8 cellular contexts compared by ENCODE assay signal in genomic region chr22:39518996-39519680, GRCh38. TPM values are rescaled to one million over a fixed set of nuclear protein-coding genes. Genes with fewer than 3 reads are reported as not detected.
DNase-seq lines count a peak whose midpoint lies in the region; ATAC-seq and TF ChIP-seq lines count a peak whose summit lies in the region.

No MANE protein-coding gene starts in this region.

- H3K4me1 ChIP-seq in testis, result peaks cover 36% of the 10 kb centered on the region

- no peak for TF ChIP-seq CTCF in NB4 (IDR thresholded peaks at IDR 0.05; ENCODE audit: low read depth, low read length)
- no peak for TF ChIP-seq CTCF in kidney epithelial cell (IDR thresholded peaks at IDR 0.05; ENCODE audit: insufficient read depth, low read length, poor library complexity, severe bottlenecking)
- no peak for TF ChIP-seq CTCF in testis (IDR thresholded peaks at IDR 0.05)

- no peak for TF ChIP-seq POLR2A in NB4 (IDR thresholded peaks at IDR 0.05; ENCODE audit: extremely low read depth, insufficient read length)
- TF ChIP-seq POLR2A in testis (IDR thresholded peaks at IDR 0.05), result no peak

- H3K4me3 ChIP-seq in NB4 (ENCODE audit: low read depth, low read length) (peak overlapping the region; percentile 79), kidney epithelial cell (ENCODE audit: low read depth, low read length) (peak overlapping the region; percentile 98), testis (peak overlapping the region; percentile 95 to 99)

- intact Hi-C loops in testis (cut with DNase I; ENCODE audit: low total_unique reads), result no loop called here

- 6 to 8% methylated on average over 24 of the region's 24 CpGs for WGBS in testis, 2 donors

- peaks cover 10% of the 10 kb centered on the region for H3K36me3 ChIP-seq in kidney epithelial cell (ENCODE audit: control insufficient read depth, insufficient read depth, low read length)
- H3K36me3 ChIP-seq in testis (ENCODE audit: low read depth, missing control alignments), result no peaks in the 10 kb centered on the region

- H3K27me3 ChIP-seq in kidney epithelial cell (ENCODE audit: control insufficient read depth, insufficient read depth, low read length) (no peaks in the 10 kb centered on the region), testis (no peaks in the 10 kb centered on the region)

- no peak for ATAC-seq in GM21381 (IDR thresholded peaks at IDR 0.05; ENCODE audit: unreplicated experiment)

- peak; percentile 44 for DNase-seq in activated CD4-positive, CD25-positive, alpha-beta regulatory T cell treated with anti-CD3 and anti-CD28 coated beads, Interleukin-2, amount 50 U/mL, for 72 hours
- no peak for DNase-seq in activated CD4-positive, CD25-positive, alpha-beta regulatory T cell (lab: John Stamatoyannopoulos, UW)
- DNase-seq in NB4 (ENCODE audit: low read depth), result no peak
- DNase-seq in amniotic stem cell (lab: John Stamatoyannopoulos, UW), result peak; percentile 39
- no peak for DNase-seq in kidney epithelial cell (ENCODE audit: low read depth)
- no peak for DNase-seq in testis
- no peak for DNase-seq in NCI-H524 treated with DMSO at 0.1 percent for 48 hours (lab: John Stamatoyannopoulos, UW)

- no peaks in the 10 kb centered on the region for H3K9me3 ChIP-seq in testis

- peak overlapping the region; percentile 98 to 99 for H3K27ac ChIP-seq in testis

RNA-seq across cellular contexts. Expression of gene ATF4, which starts 1.2 kb away (rescaled TPM):
- total RNA-seq in kidney epithelial cell, result 754 and 763 TPM in 2 replicates
- 100 to 1,000 TPM; 192 to 228 TPM for total RNA-seq in testis
- 227 TPM for polyA plus RNA-seq in testis (ENCODE audit: insufficient read depth, low read depth, low replicate concordance)

RNA-seq across cellular contexts. Expression of gene RPS19BP1, which starts 13.4 kb away (rescaled TPM):
- total RNA-seq in kidney epithelial cell (121 and 135 TPM in 2 replicates), testis (100 to 1,000 TPM; 156 to 158 TPM)
- polyA plus RNA-seq in testis (ENCODE audit: insufficient read depth, low read depth, low replicate concordance), result 97.7 TPM

RNA-seq across cellular contexts. Expression of gene MIEF1, which starts 17.0 kb away (rescaled TPM):
- total RNA-seq in kidney epithelial cell, result 43.3 and 54.6 TPM in 2 replicates
- 100 to 1,000 TPM in 1 of 2 donors, 10 to 100 TPM in 1; 60.6 to 120 TPM for total RNA-seq in testis
- polyA plus RNA-seq in testis (ENCODE audit: insufficient read depth, low read depth, low replicate concordance), result 78.2 TPM

RNA-seq across cellular contexts. Expression of gene CACNA1I, which starts 51.4 kb away (rescaled TPM):
- total RNA-seq in kidney epithelial cell (not detected in 2 replicates), testis (1 to 10 TPM; 1.7 to 2.0 TPM)
- 1.3 TPM for polyA plus RNA-seq in testis (ENCODE audit: insufficient read depth, low read depth, low replicate concordance)

Comparison
In these comparisons a context has a peak if more than half of its experiments do, and no peak if none do; other contexts are left out.
1. DNase-seq: peak in activated CD4-positive, CD25-positive, alpha-beta regulatory T cell treated with anti-CD3 and anti-CD28 coated beads, Interleukin-2, amount 50 U/mL, for 72 hours (single experiment) and amniotic stem cell (single experiment); none in activated CD4-positive, CD25-positive, alpha-beta regulatory T cell (0 of 4), NB4 (single experiment), kidney epithelial cell (single experiment), testis (single experiment) and NCI-H524 treated with DMSO at 0.1 percent for 48 hours (single experiment).
2. Peak in every context shown above with its lines, with median percentiles within 50 percentile points of each other: H3K4me3 ChIP-seq.